ENCODE assay signal across 12 cellular contexts in the genomic region with DNA sequence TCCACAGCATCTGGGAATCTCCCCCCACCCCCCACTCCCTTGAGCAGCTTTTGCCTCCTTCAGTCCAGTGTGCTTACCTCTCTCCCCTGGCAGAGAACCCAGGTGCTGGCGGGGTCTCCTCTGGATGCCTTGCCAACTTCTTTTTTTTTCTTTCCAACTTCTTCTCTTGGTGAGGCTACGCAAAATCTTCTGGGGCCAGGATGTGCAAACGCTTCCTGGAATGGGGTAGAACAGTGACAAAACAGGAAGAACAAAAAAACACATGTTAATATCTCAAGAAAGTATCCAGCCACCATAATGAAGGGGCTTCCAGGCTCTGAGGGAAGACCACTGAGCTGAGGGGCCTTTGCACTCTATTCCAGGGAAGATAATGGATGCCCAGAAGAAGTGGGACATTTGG. TPM values are rescaled to one million over a fixed set of nuclear protein-coding genes. Genes with fewer than 3 reads are reported as not detected.
DNase-seq lines count a peak whose midpoint lies in the region; ATAC-seq, FAIRE-seq and TF ChIP-seq lines count a peak whose summit lies in the region.
"Had no signal": no experiment of that assay in that cellular context is flagged by ENCODE, and none has a peak within 500 bp of the region (broad histone marks: within the 10 kb centered on the region; RNA-seq: fewer than 3 reads in every experiment).

No MANE protein-coding gene starts in this region.

- H3K4me3 ChIP-seq in astrocyte (ENCODE audit: insufficient read depth, low read depth, low read length) (no peak overlapping the region), PC-9 (no peak overlapping the region)
- H3K4me3 ChIP-seq: hepatocyte, SK-N-MC had no signal

- H2AFZ ChIP-seq in astrocyte (ENCODE audit: low read depth, low read length) = no peak overlapping the region
- no peak overlapping the region for H2AFZ ChIP-seq in PC-9
- H2AFZ ChIP-seq: hepatocyte had no signal

- H3K9me3 ChIP-seq in CD4-positive, alpha-beta T cell (ENCODE audit: control insufficient read depth, low read length) = no peaks in the 10 kb centered on the region
- H3K9me3 ChIP-seq in astrocyte (ENCODE audit: insufficient read depth, low read depth, low read length) = no peaks in the 10 kb centered on the region
- H3K9me3 ChIP-seq in PC-9 (ENCODE audit: insufficient read depth, low read depth) = no peaks in the 10 kb centered on the region

- TF ChIP-seq CTCF in CD4-positive, alpha-beta T cell (IDR thresholded peaks at IDR 0.05) = no peak
- TF ChIP-seq CTCF in astrocyte (IDR thresholded peaks at IDR 0.05; ENCODE audit: insufficient read depth, low read depth, low read length) = no peak
- TF ChIP-seq CTCF in PC-9 (conservative IDR thresholded peaks at IDR 0.05) = no peak

- H4K20me1 ChIP-seq in astrocyte (ENCODE audit: insufficient read depth, low read length) = no peaks in the 10 kb centered on the region
- no peaks in the 10 kb centered on the region for H4K20me1 ChIP-seq in PC-9 (ENCODE audit: insufficient read depth)

- H3K36me3 Mint-ChIP-seq in CD4-positive, alpha-beta T cell (ENCODE audit: low read depth) = peaks cover 15% of the 10 kb centered on the region
- no peaks in the 10 kb centered on the region for H3K36me3 Mint-ChIP-seq in astrocyte (ENCODE audit: low read depth, unreplicated experiment)
- H3K36me3 Mint-ChIP-seq in natural killer cell treated with Interleukin-12 subunit alpha and Interleukin-12 subunit beta and Interleukin-15 and Interleukin-18, amount 100 ng/mL, for 72 hours = no peaks in the 10 kb centered on the region

- H3K27me3 Mint-ChIP-seq in CD4-positive, alpha-beta T cell = no peaks in the 10 kb centered on the region
- H3K27me3 Mint-ChIP-seq in astrocyte (ENCODE audit: low read depth, unreplicated experiment) = peaks cover 6% of the 10 kb centered on the region
- no peaks in the 10 kb centered on the region for H3K27me3 Mint-ChIP-seq in natural killer cell treated with Interleukin-12 subunit alpha and Interleukin-12 subunit beta and Interleukin-15 and Interleukin-18, amount 100 ng/mL, for 72 hours

- no peak overlapping the region for H3K9ac ChIP-seq in astrocyte (ENCODE audit: low read length)

- intact Hi-C loops in CD4-positive, alpha-beta T cell (cut with DNase I, micrococcal nuclease) = no loop called here
- intact Hi-C loops in PC-9 (cut with micrococcal nuclease; ENCODE audit: unreplicated experiment) = no loop called here

- H3K9me3 Mint-ChIP-seq in CD4-positive, alpha-beta T cell = no peaks in the 10 kb centered on the region
- no peaks in the 10 kb centered on the region for H3K9me3 Mint-ChIP-seq in astrocyte (ENCODE audit: unreplicated experiment)
- no peaks in the 10 kb centered on the region for H3K9me3 Mint-ChIP-seq in natural killer cell treated with Interleukin-12 subunit alpha and Interleukin-12 subunit beta and Interleukin-15 and Interleukin-18, amount 100 ng/mL, for 72 hours

- H3K4me2 ChIP-seq in astrocyte (ENCODE audit: low read length) = no peak overlapping the region
- no peak overlapping the region for H3K4me2 ChIP-seq in PC-9
- H3K4me2 ChIP-seq: hepatocyte had no signal

- FAIRE-seq in astrocyte (lab: Jason Lieb, UNC) = no peak
- FAIRE-seq: GM12891 had no signal

- H3K27ac ChIP-seq in CD4-positive, alpha-beta T cell (ENCODE audit: low read depth, low read length) = peak overlapping the region; percentile 84
- H3K27ac ChIP-seq in astrocyte (ENCODE audit: low read depth, low read length) (no peak overlapping the region), PC-9 (no peak overlapping the region)
- H3K27ac ChIP-seq: hepatocyte, SK-N-MC had no signal

- no peaks in the 10 kb centered on the region for H3K27me3 ChIP-seq in CD4-positive, alpha-beta T cell (ENCODE audit: control insufficient read depth, insufficient read depth, low read length)
- H3K27me3 ChIP-seq in astrocyte (ENCODE audit: insufficient read depth, low read length) = peaks cover 2% of the 10 kb centered on the region
- no peaks in the 10 kb centered on the region for H3K27me3 ChIP-seq in PC-9 (ENCODE audit: insufficient read depth, low read depth)
- H3K27me3 ChIP-seq: hepatocyte had no signal

- no peak for ATAC-seq in CD4-positive, alpha-beta T cell (ENCODE audit: poor library complexity)
- ATAC-seq in natural killer cell treated with Interleukin-12 subunit alpha and Interleukin-12 subunit beta and Interleukin-15 and Interleukin-18, amount 100 ng/mL, for 72 hours = peak; percentile 52 to 56
- ATAC-seq in HG03432 (IDR thresholded peaks at IDR 0.05; ENCODE audit: unreplicated experiment) = no peak
- ATAC-seq in activated CD4-positive, CD25-positive, alpha-beta regulatory T cell treated with anti-CD3 and anti-CD28 coated beads, Interleukin-2, amount 50 U/mL, for 24 hours = no peak

- H3K36me3 ChIP-seq in astrocyte (ENCODE audit: insufficient read depth, low read length) (no peaks in the 10 kb centered on the region), PC-9 (ENCODE audit: low read depth) (no peaks in the 10 kb centered on the region)

- peaks cover 14% of the 10 kb centered on the region for H3K4me1 ChIP-seq in astrocyte (ENCODE audit: insufficient read depth, low read length)
- peaks cover 31% of the 10 kb centered on the region for H3K4me1 ChIP-seq in PC-9 (replicated peaks; ENCODE audit: insufficient read depth)

- BruUV-seq in PC-9 (replicated peaks; lab: Mats Ljungman, UMichigan) = no TSS peak

- no peaks in the 10 kb centered on the region for H3K79me2 ChIP-seq in astrocyte (ENCODE audit: insufficient read depth, low read length)
- H3K79me2 ChIP-seq in PC-9 (ENCODE audit: low read depth) = no peaks in the 10 kb centered on the region
- H3K79me2 ChIP-seq: hepatocyte had no signal

- H3K27ac Mint-ChIP-seq in CD4-positive, alpha-beta T cell = peak overlapping the region; percentile 91
- peak overlapping the region; percentile 37 for H3K27ac Mint-ChIP-seq in astrocyte (ENCODE audit: unreplicated experiment)
- H3K27ac Mint-ChIP-seq in natural killer cell treated with Interleukin-12 subunit alpha and Interleukin-12 subunit beta and Interleukin-15 and Interleukin-18, amount 100 ng/mL, for 72 hours = peak overlapping the region; percentile 89 to 98

- peak in 2 of 10 experiments; percentile 25 to 27 for DNase-seq in CD4-positive, alpha-beta T cell
- DNase-seq in NOMO-1 (lab: John Stamatoyannopoulos, UW; ENCODE audit: unreplicated experiment in 2 of 2) (peak; percentile 49 to 59), astrocyte (ENCODE audit: low read depth) (no peak), PC-9 (no peak), NCI-H345 (lab: John Stamatoyannopoulos, UW) (no peak)
- no peak for DNase-seq in natural killer cell treated with Interleukin-12 subunit alpha and Interleukin-12 subunit beta and Interleukin-15 and Interleukin-18, amount 100 ng/mL, for 72 hours (ENCODE audit: low spot score)
- DNase-seq: NCI-H2227 treated with DMSO at 0.1 percent for 48 hours had no signal

- peaks cover 76% of the 10 kb centered on the region for H3K4me1 Mint-ChIP-seq in CD4-positive, alpha-beta T cell (ENCODE audit: low read depth)
- H3K4me1 Mint-ChIP-seq in astrocyte (ENCODE audit: low read depth, unreplicated experiment) = peaks cover 29% of the 10 kb centered on the region
- peaks cover 53 to 66% of the 10 kb centered on the region in 2 donors for H3K4me1 Mint-ChIP-seq in natural killer cell treated with Interleukin-12 subunit alpha and Interleukin-12 subunit beta and Interleukin-15 and Interleukin-18, amount 100 ng/mL, for 72 hours (ENCODE audit: low read depth in 2 of 2)

- no peaks in the 10 kb centered on the region for H3K9me2 ChIP-seq in PC-9 (ENCODE audit: insufficient read depth)

- CTCF ChIA-PET in CD4-positive, alpha-beta T cell (lab: Charles Lee) = interaction anchor here (0.6 to 2.7 kb wide), 5 partner anchors 17 to 257 kb away, joined by 4 to 17 read pairs (median 5); no protein-coding TSS in a partner anchor
- CTCF ChIA-PET in PC-9 (lab: Charles Lee) = interaction anchor here (0.6 to 2.2 kb wide), 4 partner anchors 53 to 617 kb away, joined by 3 to 8 read pairs (median 3); partner anchors contain the start of gene TRIM26

- peak overlapping the region; percentile 92 for H3K4me3 Mint-ChIP-seq in CD4-positive, alpha-beta T cell
- no peak overlapping the region for H3K4me3 Mint-ChIP-seq in astrocyte (ENCODE audit: unreplicated experiment)
- peak overlapping the region; percentile 81 for H3K4me3 Mint-ChIP-seq in natural killer cell treated with Interleukin-12 subunit alpha and Interleukin-12 subunit beta and Interleukin-15 and Interleukin-18, amount 100 ng/mL, for 72 hours

- POLR2A ChIA-PET in CD4-positive, alpha-beta T cell (lab: Charles Lee) = interaction anchor here (0.7 to 3.5 kb wide), 10 partner anchors 10 to 263 kb away, joined by 3 to 11 read pairs (median 4); partner anchors contain the start of genes DDR1 and VARS2
- POLR2A ChIA-PET in PC-9 (lab: Charles Lee; ENCODE audit: unreplicated experiment) = interaction anchor here (1.1 kb wide), 1 partner anchor 55 kb away, joined by 9 read pairs; no protein-coding TSS in a partner anchor

- peaks cover 25% of the 10 kb centered on the region for H3F3A ChIP-seq in PC-9 (ENCODE audit: insufficient read depth, low read depth)

RNA-seq across cellular contexts. Expression of gene DDR1, which starts 53.9 kb away (rescaled TPM):
- total RNA-seq in CD4-positive, alpha-beta T cell = 1 to 10 TPM; 6.5 to 6.6 TPM
- total RNA-seq in astrocyte (144 and 156 TPM in 2 replicates), PC-9 (2021) (267 and 269 TPM in 2 replicates)
- total RNA-seq in natural killer cell treated with Interleukin-12 subunit alpha and Interleukin-12 subunit beta and Interleukin-15 and Interleukin-18, amount 100 ng/mL, for 72 hours = 1 to 10 TPM; 2.9 to 7.4 TPM

Comparison
In these comparisons a context has a peak if more than half of its experiments do, and no peak if none do; other contexts are left out.
1. ATAC-seq: peak in natural killer cell treated with Interleukin-12 subunit alpha and Interleukin-12 subunit beta and Interleukin-15 and Interleukin-18, amount 100 ng/mL, for 72 hours (2 of 2); none in CD4-positive, alpha-beta T cell (single experiment), HG03432 (single experiment) and activated CD4-positive, CD25-positive, alpha-beta regulatory T cell treated with anti-CD3 and anti-CD28 coated beads, Interleukin-2, amount 50 U/mL, for 24 hours (0 of 2).
2. DNase-seq: peak in NOMO-1 (2 of 2); none in astrocyte (single experiment), natural killer cell treated with Interleukin-12 subunit alpha and Interleukin-12 subunit beta and Interleukin-15 and Interleukin-18, amount 100 ng/mL, for 72 hours (single experiment), PC-9 (0 of 2) and NCI-H345 (single experiment).
3. H3K27ac Mint-ChIP-seq: peak in every context shown above with its lines; median percentile 94 in natural killer cell treated with Interleukin-12 subunit alpha and Interleukin-12 subunit beta and Interleukin-15 and Interleukin-18, amount 100 ng/mL, for 72 hours; 91 in CD4-positive, alpha-beta T cell; 37 in astrocyte.
4. RNA of gene DDR1, which starts 53.9 kb away (total RNA-seq): 267 to 269 TPM in PC-9 and 144 to 156 TPM in astrocyte; 2.9 to 7.4 TPM in natural killer cell treated with Interleukin-12 subunit alpha and Interleukin-12 subunit beta and Interleukin-15 and Interleukin-18, amount 100 ng/mL, for 72 hours and 6.5 to 6.6 TPM in CD4-positive, alpha-beta T cell; every median in the first group is over 10 times any median in the second.